ENCODE assay signal across 34 cellular contexts in genomic region chr4:73431813-73432168, GRCh38. TPM values are rescaled to one million over a fixed set of nuclear protein-coding genes. Genes with fewer than 3 reads are reported as not detected.
"Had no signal": no experiment of that assay in that cellular context is flagged by ENCODE, and none has a peak within 500 bp of the region (broad histone marks: within the 10 kb centered on the region; RNA-seq: fewer than 3 reads in every experiment).

No MANE protein-coding gene starts in this region.

- H3K4me2 ChIP-seq: neural progenitor cell, smooth muscle cell had no signal

- H3K4me3 ChIP-seq: neural progenitor cell, ovary, psoas muscle, skin epidermis, smooth muscle cell, spleen, suprapubic skin, testis, tibial artery, transverse colon, upper lobe of right lung, uterus had no signal

- H3K27me3 Mint-ChIP-seq: progenitor cell of endocrine pancreas; stimulated activated naive CD8-positive, alpha-beta T cell treated with anti-CD3 and anti-CD28 coated beads, Interleukin-15, amount 100 ng/mL, for 72 hours had no signal

- H3K4me1 Mint-ChIP-seq: naive thymus-derived CD4-positive, alpha-beta T cell; natural killer cell; nephron; neural progenitor cell; stimulated activated effector memory CD8-positive, alpha-beta T cell treated with anti-CD3 and anti-CD28 coated beads, Interleukin-12 subunit alpha, Interleukin-12 subunit beta, amount 100 ng/mL, for 72 hours; stimulated activated naive B cell treated with anti-CD40 and anti-IgM and Interleukin-4, amounts not matched to agents 10 μg/mL and 1 μg/mL and 100 μg/mL, for 72 hours; stimulated activated naive CD8-positive, alpha-beta T cell treated with anti-CD3 and anti-CD28 coated beads, Interleukin-15, amount 100 ng/mL, for 72 hours had no signal

- H3K4me3 Mint-ChIP-seq: naive thymus-derived CD4-positive, alpha-beta T cell; natural killer cell; nephron; neural progenitor cell; stimulated activated effector memory CD8-positive, alpha-beta T cell treated with anti-CD3 and anti-CD28 coated beads, Interleukin-12 subunit alpha, Interleukin-12 subunit beta, amount 100 ng/mL, for 72 hours; stimulated activated naive B cell treated with anti-CD40 and anti-IgM and Interleukin-4, amounts not matched to agents 10 μg/mL and 1 μg/mL and 100 μg/mL, for 72 hours; stimulated activated naive CD8-positive, alpha-beta T cell treated with anti-CD3 and anti-CD28 coated beads, Interleukin-15, amount 100 ng/mL, for 72 hours; type B pancreatic cell had no signal

- DNase-seq: naive thymus-derived CD4-positive, alpha-beta T cell; natural killer cell; occipital lobe; ovary; posterior cingulate gyrus; psoas muscle; right cardiac atrium; spleen; stimulated activated CD4-positive, alpha-beta T cell treated with anti-CD3 and anti-CD28 coated beads, Interleukin-12 subunit alpha, Interleukin-12 subunit beta, amount 100 ng/mL, for 4 hours; stimulated activated CD4-positive, alpha-beta T cell treated with anti-CD3 and anti-CD28 coated beads, Interleukin-1b, Interleukin-23, amount 100 ng/mL, for 48 hours; stimulated activated CD4-positive, alpha-beta T cell treated with anti-CD3 and anti-CD28 coated beads, Interleukin-4, amount 100 ng/mL, for 24 hours; stimulated activated naive B cell treated with anti-CD40 and anti-IgM and Interleukin-4, amounts not matched to agents 10 μg/mL and 1 μg/mL and 100 μg/mL, for 72 hours; stimulated activated naive CD4-positive, alpha-beta T cell treated with Interleukin-2 at 50 U/mL for 16 hours; stimulated activated naive CD8-positive, alpha-beta T cell treated with anti-CD3 and anti-CD28 coated beads, Interleukin-15, amount 100 ng/mL, for 72 hours; substantia nigra; testis; tibial artery; transverse colon; upper lobe of right lung; uterus had no signal

- H3K9ac ChIP-seq: neural progenitor cell, parathyroid adenoma had no signal

- H3K27ac ChIP-seq: neural progenitor cell, ovary, parathyroid adenoma, psoas muscle, skin epidermis, spleen, suprapubic skin, testis, tibial artery, transverse colon, upper lobe of right lung, uterus had no signal

- H3K27me3 ChIP-seq: neural progenitor cell, ovary, suprapubic skin, testis, tibial artery, transverse colon, upper lobe of right lung, uterus had no signal

- H3K36me3 ChIP-seq: neural progenitor cell, ovary, spleen, suprapubic skin, tibial artery, transverse colon, upper lobe of right lung, uterus had no signal

- H3K36me3 Mint-ChIP-seq: naive thymus-derived CD4-positive, alpha-beta T cell; natural killer cell; neural progenitor cell; stimulated activated effector memory CD8-positive, alpha-beta T cell treated with anti-CD3 and anti-CD28 coated beads, Interleukin-12 subunit alpha, Interleukin-12 subunit beta, amount 100 ng/mL, for 72 hours; stimulated activated naive B cell treated with anti-CD40 and anti-IgM and Interleukin-4, amounts not matched to agents 10 μg/mL and 1 μg/mL and 100 μg/mL, for 72 hours; type B pancreatic cell had no signal

- ATAC-seq: naive thymus-derived CD4-positive, alpha-beta T cell; natural killer cell; psoas muscle; right cardiac atrium; sciatic nerve; stimulated activated effector memory CD8-positive, alpha-beta T cell treated with anti-CD3 and anti-CD28 coated beads, Interleukin-12 subunit alpha, Interleukin-12 subunit beta, amount 100 ng/mL, for 72 hours; stimulated activated naive B cell treated with anti-CD40 and anti-IgM and Interleukin-4, amounts not matched to agents 10 μg/mL and 1 μg/mL and 100 μg/mL, for 72 hours; stimulated activated naive CD8-positive, alpha-beta T cell treated with anti-CD3 and anti-CD28 coated beads, Interleukin-15, amount 100 ng/mL, for 72 hours; upper lobe of right lung had no signal

- H3K9me3 Mint-ChIP-seq: naive thymus-derived CD4-positive, alpha-beta T cell; nephron; neural progenitor cell; stimulated activated effector memory CD8-positive, alpha-beta T cell treated with anti-CD3 and anti-CD28 coated beads, Interleukin-12 subunit alpha, Interleukin-12 subunit beta, amount 100 ng/mL, for 72 hours; stimulated activated naive B cell treated with anti-CD40 and anti-IgM and Interleukin-4, amounts not matched to agents 10 μg/mL and 1 μg/mL and 100 μg/mL, for 72 hours; stimulated activated naive CD8-positive, alpha-beta T cell treated with anti-CD3 and anti-CD28 coated beads, Interleukin-15, amount 100 ng/mL, for 72 hours; type B pancreatic cell had no signal

- H2AFZ ChIP-seq: neural progenitor cell, parathyroid adenoma had no signal

- H3K9me3 ChIP-seq: ovary, psoas muscle, spleen, suprapubic skin, testis, tibial artery, transverse colon, upper lobe of right lung, uterus had no signal

- H3K79me2 ChIP-seq: parathyroid adenoma had no signal

- H3K27ac Mint-ChIP-seq: naive thymus-derived CD4-positive, alpha-beta T cell; natural killer cell; nephron; neural progenitor cell; stimulated activated effector memory CD8-positive, alpha-beta T cell treated with anti-CD3 and anti-CD28 coated beads, Interleukin-12 subunit alpha, Interleukin-12 subunit beta, amount 100 ng/mL, for 72 hours; stimulated activated naive B cell treated with anti-CD40 and anti-IgM and Interleukin-4, amounts not matched to agents 10 μg/mL and 1 μg/mL and 100 μg/mL, for 72 hours; stimulated activated naive CD8-positive, alpha-beta T cell treated with anti-CD3 and anti-CD28 coated beads, Interleukin-15, amount 100 ng/mL, for 72 hours; type B pancreatic cell had no signal

- H3K4me1 ChIP-seq: neural progenitor cell, parathyroid adenoma, psoas muscle, spleen, suprapubic skin, testis, tibial artery, upper lobe of right lung, uterus had no signal

RNA-seq across cellular contexts. Expression of gene AFP, which starts 4.2 kb away (rescaled TPM):
- total RNA-seq: naive thymus-derived CD4-positive, alpha-beta T cell; natural killer cell; osteoblast; psoas muscle; right cardiac atrium; sciatic nerve; spleen; suprapubic skin; testis; transverse colon; upper lobe of right lung; urinary bladder; uterus had no signal
- polyA plus RNA-seq: naive thymus-derived CD4-positive, alpha-beta T cell; neural cell; psoas muscle; right cardiac atrium; spleen; urinary bladder had no signal

RNA-seq across cellular contexts. Expression of gene ALB, which starts 27.7 kb away (rescaled TPM):
- total RNA-seq: natural killer cell, osteoblast, renal cortical epithelial cell had no signal
- polyA plus RNA-seq: naive thymus-derived CD4-positive, alpha-beta T cell; psoas muscle had no signal

RNA-seq across cellular contexts. Expression of gene AFM, which starts 49.8 kb away (rescaled TPM):
- total RNA-seq: naive thymus-derived CD4-positive, alpha-beta T cell; natural killer cell; occipital lobe; osteoblast; psoas muscle; renal cortical epithelial cell; right cardiac atrium; sciatic nerve; smooth muscle cell; spleen; suprapubic skin; transverse colon; upper lobe of right lung; urinary bladder had no signal
- polyA plus RNA-seq: naive thymus-derived CD4-positive, alpha-beta T cell; neural cell; ovary; psoas muscle; right cardiac atrium; smooth muscle cell; spleen had no signal
